In genomic region chr6:44248579-44248978, GRCh38 we compare ENCODE assay signal across 1 cellular context.
TF ChIP-seq lines count a peak whose summit lies in the region.

No MANE protein-coding gene starts in this region.

TF ChIP-seq in HCT116, 20 proteins besides CTCF, POLR2A, EP300 and RAD21 (continued from another document):
- TF ChIP-seq, protein P1, sequence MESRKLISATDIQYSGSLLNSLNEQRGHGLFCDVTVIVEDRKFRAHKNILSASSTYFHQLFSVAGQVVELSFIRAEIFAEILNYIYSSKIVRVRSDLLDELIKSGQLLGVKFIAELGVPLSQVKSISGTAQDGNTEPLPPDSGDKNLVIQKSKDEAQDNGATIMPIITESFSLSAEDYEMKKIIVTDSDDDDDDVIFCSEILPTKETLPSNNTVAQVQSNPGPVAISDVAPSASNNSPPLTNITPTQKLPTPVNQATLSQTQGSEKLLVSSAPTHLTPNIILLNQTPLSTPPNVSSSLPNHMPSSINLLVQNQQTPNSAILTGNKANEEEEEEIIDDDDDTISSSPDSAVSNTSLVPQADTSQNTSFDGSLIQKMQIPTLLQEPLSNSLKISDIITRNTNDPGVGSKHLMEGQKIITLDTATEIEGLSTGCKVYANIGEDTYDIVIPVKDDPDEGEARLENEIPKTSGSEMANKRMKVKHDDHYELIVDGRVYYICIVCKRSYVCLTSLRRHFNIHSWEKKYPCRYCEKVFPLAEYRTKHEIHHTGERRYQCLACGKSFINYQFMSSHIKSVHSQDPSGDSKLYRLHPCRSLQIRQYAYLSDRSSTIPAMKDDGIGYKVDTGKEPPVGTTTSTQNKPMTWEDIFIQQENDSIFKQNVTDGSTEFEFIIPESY (IDR thresholded peaks at IDR 0.05; ENCODE audit: extremely low read depth, insufficient replicate concordance, low read length), result no peak
- no peak for TF ChIP-seq CBX3 (IDR thresholded peaks at IDR 0.05; ENCODE audit: low read depth)
- TF ChIP-seq SIN3A (IDR thresholded peaks at IDR 0.05; ENCODE audit: low read depth), result no peak
- TF ChIP-seq POLR2AphosphoS5 (IDR thresholded peaks at IDR 0.05; ENCODE audit: low read depth, low read length), result no peak
- no peak for TF ChIP-seq EZH2 (IDR thresholded peaks at IDR 0.05)
- TF ChIP-seq, protein P2, sequence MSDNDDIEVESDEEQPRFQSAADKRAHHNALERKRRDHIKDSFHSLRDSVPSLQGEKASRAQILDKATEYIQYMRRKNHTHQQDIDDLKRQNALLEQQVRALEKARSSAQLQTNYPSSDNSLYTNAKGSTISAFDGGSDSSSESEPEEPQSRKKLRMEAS (IDR thresholded peaks at IDR 0.05), result no peak
